Comparison of ENCODE assay signal across 8 cellular contexts in genomic region chr17:56819431-56820145, GRCh38. TPM values are rescaled to one million over a fixed set of nuclear protein-coding genes. Genes with fewer than 3 reads are reported as not detected.
DNase-seq lines count a peak whose midpoint lies in the region; ATAC-seq and TF ChIP-seq lines count a peak whose summit lies in the region.

No MANE protein-coding gene starts in this region.

- CTCF ChIA-PET in CD4-positive, alpha-beta T cell (lab: Charles Lee) = interaction anchor here (0.6 to 3.3 kb wide), 16 partner anchors 10 to 125 kb away, joined by 3 to 12 read pairs (median 3); partner anchors contain the start of gene DGKE
- CTCF ChIA-PET in IMR-90 (lab: Yijun Ruan, JAX) = interaction anchor here (0.5 to 2.1 kb wide), 13 partner anchors 9 to 193 kb away, joined by 3 to 10 read pairs (median 4); no protein-coding TSS in a partner anchor
- CTCF ChIA-PET in OCI-LY7 (lab: Charles Lee; ENCODE audit: unreplicated experiment) = interaction anchor here (0.6 to 1.0 kb wide), 2 partner anchors 120 to 230 kb away, joined by 3 to 4 read pairs; no protein-coding TSS in a partner anchor

- peaks cover 21% of the 10 kb centered on the region for H3K36me3 Mint-ChIP-seq in CD4-positive, alpha-beta T cell (ENCODE audit: low read depth)
- peaks cover 4% of the 10 kb centered on the region for H3K36me3 Mint-ChIP-seq in nephron progenitor cell (ENCODE audit: low read depth)

- H3K36me3 ChIP-seq in IMR-90 (ENCODE audit: control insufficient read depth, insufficient read depth, low read length) = no peaks in the 10 kb centered on the region
- H3K36me3 ChIP-seq in OCI-LY7 (ENCODE audit: insufficient read depth, low read length) = no peaks in the 10 kb centered on the region
- peaks cover 0 to 8% (median 0%) of the 10 kb centered on the region in 4 donors for H3K36me3 ChIP-seq in stomach

- peak overlapping the region; percentile 27; the same call in 1 of the 2 replicates for H2BK20ac ChIP-seq in IMR-90 (ENCODE audit: low read depth, low read length)

- no peaks in the 10 kb centered on the region for H3K9me2 ChIP-seq in OCI-LY7 (ENCODE audit: insufficient read depth, low read length)

- BruUV-seq in IMR-90 (replicated peaks; lab: Mats Ljungman, UMichigan) (no TSS peak), OCI-LY7 (replicated peaks; lab: Mats Ljungman, UMichigan) (no TSS peak)

- no peak for TF ChIP-seq POLR2A in IMR-90 (IDR thresholded peaks at IDR 0.05; ENCODE audit: low read depth, low read length)
- no peak for TF ChIP-seq POLR2A in stomach (IDR thresholded peaks at IDR 0.05)

- peak; percentile 88 for TF ChIP-seq CTCF in CD4-positive, alpha-beta T cell (IDR thresholded peaks at IDR 0.05)
- TF ChIP-seq CTCF in IMR-90 (conservative IDR thresholded peaks at IDR 0.05; ENCODE audit: low read depth, low read length) (peak; percentile 77), OCI-LY7 (conservative IDR thresholded peaks at IDR 0.05; ENCODE audit: low read length) (peak; percentile 83), nephron progenitor cell (IDR thresholded peaks at IDR 0.05) (peak; percentile 92), stomach (IDR thresholded peaks at IDR 0.05) (peak in 5 of 7 experiments; percentile 69 to 91 (median 84))

- H4K5ac ChIP-seq in IMR-90 (ENCODE audit: low read depth, low read length) = no peak overlapping the region

- no peak overlapping the region for H3K27ac ChIP-seq in CD4-positive, alpha-beta T cell (ENCODE audit: low read depth, low read length)
- no peak overlapping the region for H3K27ac ChIP-seq in IMR-90 (ENCODE audit: insufficient read depth, low read length)
- H3K27ac ChIP-seq in OCI-LY7 (ENCODE audit: low read depth, low read length, poor library complexity, severe bottlenecking) = no peak overlapping the region
- no peak overlapping the region for H3K27ac ChIP-seq in stomach

- intact Hi-C loops in CD4-positive, alpha-beta T cell (cut with DNase I, micrococcal nuclease) = loop anchor here (1.0 to 5.0 kb wide), 4 partner anchors 13 to 138 kb away; partner anchors contain the start of gene C17orf67 (in 1 of the 2)
- intact Hi-C loops in IMR-90 (cut with micrococcal nuclease) (loop anchor here (1.0 to 5.0 kb wide), 2 partner anchors 121 to 193 kb away; no protein-coding TSS in a partner anchor), OCI-LY7 (cut with micrococcal nuclease; ENCODE audit: unreplicated experiment) (loop anchor here (1.0 kb wide), 1 partner anchor 121 kb away; no protein-coding TSS in a partner anchor), stomach (cut with DNase I; ENCODE audit: low total_unique reads) (loop anchor here (5.0 kb wide), 1 partner anchor 118 kb away; no protein-coding TSS in a partner anchor)

- TF ChIP-seq EP300 in stomach (IDR thresholded peaks at IDR 0.05) = no peak

- H3K27me3 Mint-ChIP-seq in CD4-positive, alpha-beta T cell = no peaks in the 10 kb centered on the region
- peaks cover 20% of the 10 kb centered on the region for H3K27me3 Mint-ChIP-seq in nephron progenitor cell (ENCODE audit: low read depth, poor library complexity)

- DNase-seq in CD4-positive, alpha-beta T cell = peak; percentile 50 to 67 (median 59)
- DNase-seq in IMR-90 = peak; percentile 67
- DNase-seq in OCI-LY7 (ENCODE audit: low spot score) = peak; percentile 70
- peak; percentile 80 for DNase-seq in activated CD8-positive, alpha-beta memory T cell treated with anti-CD3 and anti-CD28 coated beads, Interleukin-2, amount 50 U/mL, for 48 hours
- DNase-seq in nephron progenitor cell = peak; percentile 76
- DNase-seq in stomach = peak; percentile 76

- in situ Hi-C loops in IMR-90 (cut with MboI; ENCODE audit: low sequenced_read_pairs) = loop anchor here (5.0 kb wide), 1 partner anchor 118 kb away; no protein-coding TSS in a partner anchor

- H3K79me1 ChIP-seq in IMR-90 (ENCODE audit: low read depth in 1 of 2, low read length in 2 of 2) = no peaks in the 10 kb centered on the region; a peak in 1 of 4 replicates

- 0% methylated on average over 1 of the region's 14 CpGs; no CpG with 5 or more reads in 1 of the 2 experiments for WGBS in IMR-90 (ENCODE audit: extremely low coverage in 2 of 2, insufficient read length in 1 of 2), 2 experiments
- 17 to 20% (median 17%) methylated on average over 14 of the region's 14 CpGs for WGBS in stomach, 5 donors

- H3K14ac ChIP-seq in IMR-90 (replicated peaks; ENCODE audit: low read depth, low read length) = no peak overlapping the region

- H3K4ac ChIP-seq in IMR-90 (ENCODE audit: low read depth, low read length) = no peak overlapping the region

- H3K9me3 Mint-ChIP-seq in CD4-positive, alpha-beta T cell = no peaks in the 10 kb centered on the region
- H3K9me3 Mint-ChIP-seq in nephron progenitor cell = peaks cover 3% of the 10 kb centered on the region

- peaks cover 4% of the 10 kb centered on the region for H3K9me1 ChIP-seq in IMR-90 (ENCODE audit: insufficient read depth, low read length)

- dilution Hi-C loops in IMR-90 (cut with HindIII; ENCODE audit: low sequenced_read_pairs, unreplicated experiment) = no loop called here

- POLR2A ChIA-PET in CD4-positive, alpha-beta T cell (lab: Charles Lee) = interaction anchor here (0.5 to 2.0 kb wide), 3 partner anchors 14 to 120 kb away, joined by 3 to 20 read pairs (median 8); partner anchors contain the start of genes C17orf67, DGKE and TRIM25
- POLR2A ChIA-PET in IMR-90 (lab: Charles Lee; ENCODE audit: unreplicated experiment) = no interaction called here
- POLR2A ChIA-PET in OCI-LY7 (lab: Charles Lee) = no interaction called here

- no peaks in the 10 kb centered on the region for H3K9me3 ChIP-seq in CD4-positive, alpha-beta T cell (ENCODE audit: control insufficient read depth, low read length)
- H3K9me3 ChIP-seq in IMR-90 (ENCODE audit: control insufficient read depth, insufficient read depth, low read length) (no peaks in the 10 kb centered on the region), OCI-LY7 (ENCODE audit: low read length) (no peaks in the 10 kb centered on the region), stomach (no peaks in the 10 kb centered on the region)

- no peak overlapping the region for H2BK5ac ChIP-seq in IMR-90 (ENCODE audit: low read depth, low read length, poor library complexity, severe bottlenecking)

- H3K4me3 Mint-ChIP-seq in CD4-positive, alpha-beta T cell = no peak overlapping the region
- no peak overlapping the region for H3K4me3 Mint-ChIP-seq in nephron progenitor cell

- H3K27me3 ChIP-seq in CD4-positive, alpha-beta T cell (ENCODE audit: control insufficient read depth, insufficient read depth, low read length) = no peaks in the 10 kb centered on the region
- H3K27me3 ChIP-seq in IMR-90 (ENCODE audit: control insufficient read depth, insufficient read depth, low read length) (no peaks in the 10 kb centered on the region), stomach (no peaks in the 10 kb centered on the region)

- no peaks in the 10 kb centered on the region for H4K20me1 ChIP-seq in IMR-90 (ENCODE audit: insufficient read depth, low read length)
- H4K20me1 ChIP-seq in OCI-LY7 (ENCODE audit: insufficient read depth, low read length) = no peaks in the 10 kb centered on the region

- ATAC-seq in CD4-positive, alpha-beta T cell (ENCODE audit: poor library complexity) = peak; percentile 98
- peak; percentile 60 for ATAC-seq in GM19463 (IDR thresholded peaks at IDR 0.05; ENCODE audit: unreplicated experiment)
- ATAC-seq in IMR-90 (ENCODE audit: low read depth) = peak; percentile 74
- peak; percentile 87 for ATAC-seq in esophagus mucosa

- no peak overlapping the region for H3K4me3 ChIP-seq in IMR-90 (ENCODE audit: insufficient read depth, low read depth, low read length)
- H3K4me3 ChIP-seq in OCI-LY7 (ENCODE audit: low read depth, low read length, poor library complexity, severe bottlenecking) = no peak overlapping the region
- no peak overlapping the region for H3K4me3 ChIP-seq in stomach

- no peak overlapping the region for H4K91ac ChIP-seq in IMR-90 (ENCODE audit: insufficient read depth, low read depth, low read length)

- no peak overlapping the region for H3K56ac ChIP-seq in IMR-90 (ENCODE audit: extremely low read depth, insufficient read depth, low read length)

- TF ChIP-seq RAD21 in IMR-90 (IDR thresholded peaks at IDR 0.05; ENCODE audit: low read length) = peak; percentile 66

- no peaks in the 10 kb centered on the region for H3K79me2 ChIP-seq in OCI-LY7 (ENCODE audit: insufficient read depth, low read depth, low read length)

- no peak overlapping the region for H2BK120ac ChIP-seq in IMR-90 (ENCODE audit: low read depth, low read length)

- H3K18ac ChIP-seq in IMR-90 (ENCODE audit: low read depth, low read length) = no peak overlapping the region

- H3K27ac Mint-ChIP-seq in CD4-positive, alpha-beta T cell = no peak overlapping the region
- no peak overlapping the region for H3K27ac Mint-ChIP-seq in nephron progenitor cell

- no peak overlapping the region; a peak in 1 of 4 replicates for H4K8ac ChIP-seq in IMR-90 (ENCODE audit: low read depth in 2 of 2, low read length in 2 of 2)

- H3K4me2 ChIP-seq in IMR-90 (ENCODE audit: low read depth, low read length) (no peak overlapping the region), OCI-LY7 (ENCODE audit: low read length) (0 out of 2 replicates have a peak overlapping the region, but pooled peaks have one; percentile 22)

- H2BK15ac ChIP-seq in IMR-90 (ENCODE audit: low read depth, low read length) = no peak overlapping the region

- no peak overlapping the region for H2AK5ac ChIP-seq in IMR-90 (ENCODE audit: low read depth, low read length)

- H3K4me1 Mint-ChIP-seq in CD4-positive, alpha-beta T cell (ENCODE audit: low read depth) = peaks cover 13% of the 10 kb centered on the region
- peaks cover 6% of the 10 kb centered on the region for H3K4me1 Mint-ChIP-seq in nephron progenitor cell

- H3K4me1 ChIP-seq in IMR-90 (ENCODE audit: control insufficient read depth, insufficient read depth, low read length) (peaks cover 3% of the 10 kb centered on the region; the same call in 1 of the 2 replicates), OCI-LY7 (ENCODE audit: insufficient read depth, low read length, poor library complexity, severe bottlenecking) (peaks cover 7% of the 10 kb centered on the region), stomach (peaks cover 0 to 10% (median 6%) of the 10 kb centered on the region in 4 donors)

- H3K9ac ChIP-seq in IMR-90 (ENCODE audit: low read depth, low read length) = no peak overlapping the region

- no peak overlapping the region for H2AK9ac ChIP-seq in IMR-90 (replicated peaks; ENCODE audit: low read depth, low read length, poor library complexity)

- H3K23ac ChIP-seq in IMR-90 (ENCODE audit: low read depth, low read length) = no peak overlapping the region

- H2AFZ ChIP-seq in IMR-90 (replicated peaks; ENCODE audit: low read length, poor library complexity) (peak overlapping the region; percentile 15), OCI-LY7 (ENCODE audit: low read length) (no peak overlapping the region)

RNA-seq across cellular contexts. Expression of gene C17orf67, which starts 14.1 kb away (rescaled TPM):
- total RNA-seq in CD4-positive, alpha-beta T cell = 1 to 10 TPM; 4.3 to 4.8 TPM
- total RNA-seq in IMR-90 (2012; rRNA removed) (0.18 and 0.56 TPM in 2 replicates), OCI-LY7 (2022) (5.4 and 6.0 TPM in 2 replicates), esophagus mucosa (0.52 TPM), stomach (1 to 10 TPM in 2 of 5 donors, under 1 TPM in 1, not detected in 2; 0.72 to 2.7 (median 1.8) TPM)
- polyA plus RNA-seq in IMR-90 (2012; rRNA removed) (1.1 TPM in 2 replicates), stomach (1 to 10 TPM; 1.1 to 4.6 (median 1.3) TPM)
- polyA plus RNA-seq in IMR-90 (2012; cell fraction: cytosol; rRNA removed) = 0.34 and 0.87 TPM in 2 replicates
- polyA plus RNA-seq in IMR-90 (2012; cell fraction: nucleus; rRNA removed; ENCODE audit: low replicate concordance) = 1.5 and 2.4 TPM in 2 replicates
- total RNA-seq in OCI-LY7 (2014; rRNA removed; shearing (Covaris generic)) = 5.2 and 5.8 TPM in 2 replicates

RNA-seq across cellular contexts. Expression of gene DGKE, which starts 14.4 kb away (rescaled TPM):
- total RNA-seq in CD4-positive, alpha-beta T cell = 10 to 100 TPM; 20.0 to 22.3 TPM
- total RNA-seq in IMR-90 (2012; rRNA removed) (4.7 and 5.0 TPM in 2 replicates), OCI-LY7 (2022) (21.4 and 26.3 TPM in 2 replicates), esophagus mucosa (3.1 TPM), stomach (10 to 100 TPM; 13.4 to 38.8 (median 15.2) TPM)
- polyA plus RNA-seq in IMR-90 (2012; rRNA removed) (2.4 and 3.9 TPM in 2 replicates), stomach (1 to 10 TPM in 2 of 3 donors, under 1 TPM in 1; 0.56 to 1.8 (median 1.2) TPM)
- polyA plus RNA-seq in IMR-90 (2012; cell fraction: cytosol; rRNA removed) = 1.0 and 1.4 TPM in 2 replicates
- polyA plus RNA-seq in IMR-90 (2012; cell fraction: nucleus; rRNA removed; ENCODE audit: low replicate concordance) = 17.7 and 19.8 TPM in 2 replicates
- 6.2 and 8.6 TPM in 2 replicates for total RNA-seq in OCI-LY7 (2014; rRNA removed; shearing (Covaris generic))
